27 cellular contexts compared by ENCODE assay signal in genomic region chr7:106802589-106802988, GRCh38.
"Had no signal": no experiment of that assay in that cellular context is flagged by ENCODE, and none has a peak within 500 bp of the region (broad histone marks: within the 10 kb centered on the region; RNA-seq: fewer than 3 reads in every experiment).

No MANE protein-coding gene starts in this region.

- H3K27me3 ChIP-seq: stomach, suprapubic skin, testis, thyroid gland, tibial nerve, transverse colon, upper lobe of left lung, upper lobe of right lung, uterus, vagina had no signal

- H3K36me3 ChIP-seq: stomach, suprapubic skin, thoracic aorta, thyroid gland, tibial artery, tibial nerve, transverse colon, upper lobe of left lung, upper lobe of right lung, uterus, vagina had no signal

- H3K27ac ChIP-seq: stomach, suprapubic skin, testis, thoracic aorta, thyroid gland, tibial artery, tibial nerve, transverse colon, upper lobe of left lung, upper lobe of right lung, uterus, vagina had no signal

- H3K4me1 ChIP-seq: stomach, suprapubic skin, testis, thyroid gland, tibial artery, tibial nerve, transverse colon, upper lobe of left lung, upper lobe of right lung, uterus, vagina had no signal

- H3K4me3 ChIP-seq: stomach, suprapubic skin, testis, thoracic aorta, thyroid gland, tibial artery, tibial nerve, transverse colon, upper lobe of left lung, upper lobe of right lung, uterus, vagina had no signal

- ATAC-seq: stimulated activated effector memory CD8-positive, alpha-beta T cell treated with anti-CD3 and anti-CD28 coated beads, Interleukin-12 subunit alpha, Interleukin-12 subunit beta, amount 100 ng/mL, for 72 hours; stimulated activated memory B cell treated with anti-CD40 and anti-IgM and Interleukin-4, amounts not matched to agents 10 μg/mL and 1 μg/mL and 100 μg/mL, for 72 hours; stimulated activated naive B cell treated with anti-CD40 and anti-IgM and Interleukin-4, amounts not matched to agents 10 μg/mL and 1 μg/mL and 100 μg/mL, for 72 hours; stimulated activated naive CD8-positive, alpha-beta T cell treated with anti-CD3 and anti-CD28 coated beads, Interleukin-15, amount 100 ng/mL, for 72 hours; stimulated activated naive CD8-positive, alpha-beta T cell treated with anti-CD3 and anti-CD28 coated beads, Interleukin-15, Interleukin-2, amounts not matched to agents 100 U/mL and 50 U/mL, for 24 hours; upper lobe of right lung had no signal

- DNase-seq: stimulated activated CD4-positive, alpha-beta T cell treated with anti-CD3 and anti-CD28 coated beads, Interleukin-2, amount 100 ng/mL, for 48 hours; stimulated activated CD4-positive, alpha-beta T cell treated with anti-CD3 and anti-CD28 coated beads, Interleukin-4, amount 100 ng/mL, for 1 hour; stimulated activated CD4-positive, alpha-beta T cell treated with anti-CD3 and anti-CD28 coated beads, Interleukin-4, amount 100 ng/mL, for 24 hours; stimulated activated CD4-positive, alpha-beta T cell treated with anti-CD3 and anti-CD28 coated beads, Interleukin-4, amount 100 ng/mL, for 4 hours; stimulated activated CD8-positive, alpha-beta memory T cell treated with anti-CD3 and anti-CD28 coated beads, Interleukin-4, amount 100 ng/mL, for 48 hours; stimulated activated naive B cell treated with anti-CD40 and anti-IgM and Interleukin-4, amounts not matched to agents 10 μg/mL and 1 μg/mL and 100 μg/mL, for 72 hours; stimulated activated naive CD4-positive, alpha-beta T cell; stimulated activated naive CD4-positive, alpha-beta T cell treated with Interleukin-2 at 50 U/mL for 16 hours; stimulated activated naive CD8-positive, alpha-beta T cell treated with anti-CD3 and anti-CD28 coated beads, Interleukin-15, amount 100 ng/mL, for 72 hours; stimulated activated naive CD8-positive, alpha-beta T cell treated with anti-CD3 and anti-CD28 coated beads, Interleukin-15, Interleukin-2, amounts not matched to agents 100 U/mL and 50 U/mL, for 24 hours; stomach; substantia nigra; testis; thyroid gland; tibial artery; transverse colon; trophoblast cell; upper lobe of left lung; upper lobe of right lung; uterus had no signal

- H3K9me3 ChIP-seq: suprapubic skin, testis, thoracic aorta, thyroid gland, upper lobe of left lung, upper lobe of right lung, uterus, vagina had no signal

- FAIRE-seq: urothelium cell line had no signal
